ENCODE assay signal across 8 cellular contexts in the genomic region with DNA sequence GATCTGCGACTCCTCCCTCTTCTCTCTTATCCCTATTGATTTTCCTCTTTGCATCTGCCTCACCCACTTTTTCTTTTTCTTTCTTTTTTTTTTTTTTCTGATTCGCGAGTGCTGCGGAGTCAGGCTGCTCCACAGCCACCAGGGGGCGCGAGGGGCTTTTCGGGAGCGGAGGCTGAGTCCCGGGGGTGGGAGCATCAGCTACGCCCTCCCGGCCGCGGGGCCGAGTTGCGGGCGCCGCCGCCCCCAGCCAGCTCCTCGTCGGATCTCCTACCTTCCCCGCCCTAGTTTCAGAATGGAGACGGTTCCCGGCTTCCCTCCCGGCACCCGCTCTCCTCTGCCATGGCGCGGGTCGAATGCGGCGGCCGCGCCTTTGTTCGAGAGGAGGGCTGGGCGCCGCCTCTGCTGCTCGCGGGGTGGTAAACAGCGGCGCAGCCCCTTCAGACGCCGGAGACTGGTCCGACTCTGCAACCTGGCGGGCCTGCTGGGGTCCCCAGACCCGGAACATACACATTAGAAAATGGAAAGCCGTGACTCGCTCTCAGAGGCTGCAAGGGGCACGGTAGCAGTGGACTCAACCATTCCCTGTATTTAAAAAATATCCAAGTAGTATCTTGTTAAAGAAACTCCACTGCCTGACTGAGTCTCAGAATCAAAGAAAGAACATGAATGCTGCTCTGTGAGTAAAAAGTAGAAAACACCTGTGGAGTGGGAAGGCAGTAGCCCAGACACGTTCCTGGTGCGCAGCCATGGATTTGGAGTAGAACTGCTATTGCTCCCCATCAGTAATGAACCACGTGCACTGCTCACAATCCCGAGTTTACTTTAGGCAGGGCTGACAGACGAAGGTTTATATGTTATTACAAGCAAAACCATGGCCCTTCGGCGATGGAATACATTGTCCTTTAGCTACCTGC. TPM values are rescaled to one million over a fixed set of nuclear protein-coding genes. Genes with fewer than 3 reads are reported as not detected.
A peak's percentile ranks its signal among the peaks of the same experiment; 100 is the strongest.
DNase-seq lines count a peak whose midpoint lies in the region; ATAC-seq and TF ChIP-seq lines count a peak whose summit lies in the region.

No MANE protein-coding gene starts in this region.

- H3K9me3 Mint-ChIP-seq in CD4-positive, alpha-beta T cell, result no peaks in the 10 kb centered on the region
- H3K9me3 Mint-ChIP-seq in endothelial cell (ENCODE audit: unreplicated experiment), result no peaks in the 10 kb centered on the region

- H3K27ac Mint-ChIP-seq in CD4-positive, alpha-beta T cell, result no peak overlapping the region
- peak overlapping the region; percentile 39 for H3K27ac Mint-ChIP-seq in endothelial cell (ENCODE audit: unreplicated experiment)

- peak overlapping the region; percentile 88 for H3K4me3 Mint-ChIP-seq in CD4-positive, alpha-beta T cell
- H3K4me3 Mint-ChIP-seq in endothelial cell (ENCODE audit: unreplicated experiment), result peak overlapping the region; percentile 96

- POLR2A ChIA-PET in CD4-positive, alpha-beta T cell (lab: Charles Lee), result no interaction called here

- peak; percentile 31 to 64 (median 48) for DNase-seq in CD4-positive, alpha-beta T cell
- DNase-seq in NCI-H82 treated with DMSO at 0.1 percent for 48 hours (lab: John Stamatoyannopoulos, UW; ENCODE audit: unreplicated experiment) (peak; percentile 83), endothelial cell (ENCODE audit: low spot score) (peak; percentile 94), midbrain (lab: John Stamatoyannopoulos, UW) (peak; percentile 72)
- peak; percentile 69 for DNase-seq in activated CD8-positive, alpha-beta memory T cell treated with anti-CD3 and anti-CD28 coated beads, Interleukin-2, amount 50 U/mL, for 4 hours
- DNase-seq in stimulated activated CD8-positive, alpha-beta memory T cell treated with anti-CD3 and anti-CD28 coated beads, Interleukin-15, amount 100 ng/mL, for 24 hours (ENCODE audit: low read depth), result peak; percentile 55

- H3K27me3 Mint-ChIP-seq in CD4-positive, alpha-beta T cell, result peaks cover 89% of the 10 kb centered on the region
- H3K27me3 Mint-ChIP-seq in endothelial cell (ENCODE audit: unreplicated experiment), result peaks cover 6% of the 10 kb centered on the region

- CTCF ChIA-PET in CD4-positive, alpha-beta T cell (lab: Charles Lee), result no interaction called here

- intact Hi-C loops in CD4-positive, alpha-beta T cell (cut with DNase I, micrococcal nuclease), result loop anchor here in 1 of 2 experiments (1.0 kb wide), 1 partner anchor 368 kb away; no protein-coding TSS in a partner anchor

- ATAC-seq in CD4-positive, alpha-beta T cell (ENCODE audit: poor library complexity), result peak; percentile 65
- ATAC-seq in GM19463 (IDR thresholded peaks at IDR 0.05; ENCODE audit: unreplicated experiment), result peak; percentile 77
- ATAC-seq in HG03575 (IDR thresholded peaks at IDR 0.05; ENCODE audit: extremely low read depth, insufficient number of reproducible peaks, low FRiP score, unreplicated experiment), result peak; percentile 40

- peaks cover 25% of the 10 kb centered on the region for H3K4me1 Mint-ChIP-seq in CD4-positive, alpha-beta T cell (ENCODE audit: low read depth)
- H3K4me1 Mint-ChIP-seq in endothelial cell (ENCODE audit: unreplicated experiment), result peaks cover 30% of the 10 kb centered on the region

- peaks cover 50% of the 10 kb centered on the region for H3K27me3 ChIP-seq in CD4-positive, alpha-beta T cell (ENCODE audit: control insufficient read depth, insufficient read depth, low read length)

- no peak overlapping the region for H3K27ac ChIP-seq in CD4-positive, alpha-beta T cell (ENCODE audit: low read depth, low read length)

- H3K9me3 ChIP-seq in CD4-positive, alpha-beta T cell (ENCODE audit: control insufficient read depth, low read length), result no peaks in the 10 kb centered on the region

- peak; percentile 61 for TF ChIP-seq CTCF in CD4-positive, alpha-beta T cell (IDR thresholded peaks at IDR 0.05)
- peak; percentile 88 for TF ChIP-seq CTCF in endothelial cell (IDR thresholded peaks at IDR 0.05; ENCODE audit: unreplicated experiment)

- no peaks in the 10 kb centered on the region for H3K36me3 Mint-ChIP-seq in CD4-positive, alpha-beta T cell (ENCODE audit: low read depth)
- H3K36me3 Mint-ChIP-seq in endothelial cell (ENCODE audit: low read depth, unreplicated experiment), result no peaks in the 10 kb centered on the region

RNA-seq across cellular contexts. Expression of gene DPYSL3, which starts 55.7 kb away (rescaled TPM):
- total RNA-seq in CD4-positive, alpha-beta T cell, result not detected
- 27.6 TPM for total RNA-seq in endothelial cell (ENCODE audit: unreplicated experiment)

Comparison
In these comparisons a context has a peak if more than half of its experiments do, and no peak if none do; other contexts are left out.
1. RNA of gene DPYSL3, which starts 55.7 kb away (total RNA-seq): 27.6 TPM in endothelial cell (single experiment); not detected in CD4-positive, alpha-beta T cell; every median in the first group is over 10 times any median in the second.
2. Peak in every context shown above with its lines, with median percentiles within 50 percentile points of each other: ATAC-seq and DNase-seq.